ENCODE assay signal across 30 cellular contexts in the genomic region with DNA sequence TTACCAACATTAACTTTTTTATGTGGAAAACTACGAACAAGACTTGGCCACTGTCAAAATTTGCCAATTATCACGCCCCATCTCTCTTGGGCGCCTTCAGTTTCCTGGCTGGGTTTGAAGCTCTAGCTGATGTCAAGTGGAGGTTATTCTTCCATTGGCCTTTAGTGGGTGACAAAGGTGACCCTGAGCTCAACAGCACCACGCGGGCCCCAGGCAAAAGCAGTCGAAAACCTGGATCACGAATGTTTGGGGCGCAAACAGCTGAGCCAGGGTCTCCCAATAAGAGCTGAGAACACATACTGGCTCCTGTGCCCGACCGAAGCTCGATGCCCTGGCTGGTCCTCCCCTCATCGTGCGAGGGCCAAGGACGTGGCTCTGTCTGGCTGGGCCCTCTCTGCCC. TPM values are rescaled to one million over a fixed set of nuclear protein-coding genes. Genes with fewer than 3 reads are reported as not detected.
DNase-seq lines count a peak whose midpoint lies in the region; ATAC-seq, FAIRE-seq and TF ChIP-seq lines count a peak whose summit lies in the region.
"Had no signal": no experiment of that assay in that cellular context is flagged by ENCODE, and none has a peak within 500 bp of the region (broad histone marks: within the 10 kb centered on the region; RNA-seq: fewer than 3 reads in every experiment).

No MANE protein-coding gene starts in this region.

- RAD21 ChIA-PET in GM12878 (lab: Charles Lee; ENCODE audit: unreplicated experiment) = interaction anchor here (1.0 to 2.8 kb wide), 2 partner anchors 25 to 219 kb away, joined by 4 to 19 read pairs; no protein-coding TSS in a partner anchor

- no peak overlapping the region for H3K4me3 Mint-ChIP-seq in CD4-positive, alpha-beta T cell
- H3K4me3 Mint-ChIP-seq: activated CD4-positive, alpha-beta T cell treated with anti-CD3 and anti-CD28 coated beads for 36 hours; activated T-cell treated with anti-CD3 and anti-CD28 coated beads, Interleukin-2, amount 50 U/mL, for 4 hours; HFFc6 had no signal

- BruUV-seq in GM12878 (replicated peaks; lab: Mats Ljungman, UMichigan) (no TSS peak), A673 (replicated peaks; lab: Mats Ljungman, UMichigan) (no TSS peak)

- POLR2A ChIA-PET in CD4-positive, alpha-beta T cell (lab: Charles Lee) = interaction anchor here (1.4 to 3.0 kb wide), 2 partner anchors 25 to 53 kb away, joined by 3 to 21 read pairs; a partner anchor contains a TSS
- POLR2A ChIA-PET in GM12878 (lab: Charles Lee) = interaction anchor here (0.8 to 5.3 kb wide), 6 partner anchors 12 to 61 kb away, joined by 3 to 37 read pairs (median 6); no protein-coding TSS in a partner anchor
- POLR2A ChIA-PET in A673 (lab: Charles Lee; ENCODE audit: low non-redundant PET) = no interaction called here

- no peak for TF ChIP-seq RAD21 in GM12878 (IDR thresholded peaks at IDR 0.05; ENCODE audit: insufficient read depth, low read depth, low read length)

- no peaks in the 10 kb centered on the region for H3K9me3 Mint-ChIP-seq in CD4-positive, alpha-beta T cell
- H3K9me3 Mint-ChIP-seq: activated T-cell treated with anti-CD3 and anti-CD28 coated beads, Interleukin-2, amount 50 U/mL, for 4 hours; HFFc6 had no signal

- TF ChIP-seq EP300 in GM12878 (IDR thresholded peaks at IDR 0.05; ENCODE audit: borderline replicate concordance in 1 of 2, control insufficient read depth in 1 of 2, low read depth in 2 of 2, low read length in 2 of 2) = no peak

- no peak for TF ChIP-seq CTCF in CD4-positive, alpha-beta T cell (IDR thresholded peaks at IDR 0.05)
- TF ChIP-seq CTCF in KMS-11 (conservative IDR thresholded peaks at IDR 0.05; ENCODE audit: low read depth, low read length) (peak; percentile 15; the same call in 1 of the 2 replicates), GM12878 (IDR thresholded peaks at IDR 0.05 in 2 of 3, conservative IDR thresholded peaks at IDR 0.05 in 1 of 3; ENCODE audit: control insufficient read depth in 2 of 3, extremely low read depth in 1 of 3, insufficient read depth in 1 of 3, low read depth in 3 of 3, low read length in 3 of 3) (no peak), A673 (conservative IDR thresholded peaks at IDR 0.05; ENCODE audit: low read depth, low read length) (no peak)

- peak overlapping the region; percentile 33 for H3K27ac Mint-ChIP-seq in CD4-positive, alpha-beta T cell
- H3K27ac Mint-ChIP-seq: activated CD4-positive, alpha-beta T cell treated with anti-CD3 and anti-CD28 coated beads for 36 hours; HFFc6 had no signal

- in situ Hi-C loops in GM12878 (cut with MboI) = loop anchor here (5.0 kb wide), 1 partner anchor 33 kb away; no protein-coding TSS in a partner anchor

- H2AFZ ChIP-seq in KMS-11 (ENCODE audit: low read depth) (no peak overlapping the region), GM12878 (ENCODE audit: control insufficient read depth, low read depth, low read length) (no peak overlapping the region)

- H3K4me3 ChIP-seq in KMS-11 (IDR thresholded peaks at IDR 0.05; ENCODE audit: insufficient read depth, low read depth, low read length) (no peak overlapping the region), GM12878 (no peak overlapping the region), A673 (ENCODE audit: low read depth, low read length, poor library complexity, severe bottlenecking) (no peak overlapping the region)
- H3K4me3 ChIP-seq: dorsolateral prefrontal cortex, lower lobe of right lung, SJSA1, thoracic aorta had no signal

- no peaks in the 10 kb centered on the region for H3K9me3 ChIP-seq in CD4-positive, alpha-beta T cell (ENCODE audit: control insufficient read depth, low read length)
- H3K9me3 ChIP-seq in GM12878 (replicated peaks; ENCODE audit: control insufficient read depth, insufficient read depth, low read length) (no peaks in the 10 kb centered on the region), A673 (ENCODE audit: low read depth, low read length, poor library complexity, severe bottlenecking) (no peaks in the 10 kb centered on the region)
- H3K9me3 ChIP-seq: lower lobe of right lung, SJSA1, thoracic aorta had no signal

- WGBS in GM12878 (ENCODE audit: insufficient coverage, insufficient replicate concordance, low lambda C conversion rate, missing lambda C conversion rate) = 73% methylated on average over 14 of the region's 14 CpGs

- H3K27me3 ChIP-seq in CD4-positive, alpha-beta T cell (ENCODE audit: control insufficient read depth, insufficient read depth, low read length) = peaks cover 53% of the 10 kb centered on the region
- H3K27me3 ChIP-seq in KMS-11 (ENCODE audit: insufficient read depth, low read depth) (peaks cover 95% of the 10 kb centered on the region), GM12878 (replicated peaks in 1 of 2; ENCODE audit: control insufficient read depth in 2 of 2, insufficient read depth in 2 of 2, low read length in 1 of 2) (peaks cover 0 to 15% of the 10 kb centered on the region in 2 experiments; a peak in 2 of 4 replicates), A673 (replicated peaks; ENCODE audit: insufficient read depth, low read depth, low read length, poor library complexity) (peaks cover 46% of the 10 kb centered on the region)

- CTCF ChIA-PET in CD4-positive, alpha-beta T cell (lab: Charles Lee) = interaction anchor here (3.9 kb wide), 1 partner anchor 30 kb away, joined by 23 read pairs; no protein-coding TSS in a partner anchor
- CTCF ChIA-PET in GM12878 (lab: Yijun Ruan, JAX) = interaction anchor here (0.6 to 1.9 kb wide), 5 partner anchors 22 to 132 kb away, joined by 3 to 7 read pairs (median 3); no protein-coding TSS in a partner anchor
- CTCF ChIA-PET in A673 (lab: Charles Lee) = no interaction called here

- H3K4me1 ChIP-seq in KMS-11 (ENCODE audit: low read depth, poor library complexity, severe bottlenecking) (peaks cover 13% of the 10 kb centered on the region), GM12878 (ENCODE audit: control insufficient read depth, insufficient read depth, low read length) (peaks cover 30% of the 10 kb centered on the region), A673 (ENCODE audit: insufficient read depth, low read length, poor library complexity, severe bottlenecking) (peaks cover 16% of the 10 kb centered on the region)
- H3K4me1 ChIP-seq: lower lobe of right lung, SJSA1 had no signal

- intact Hi-C loops in CD4-positive, alpha-beta T cell (cut with DNase I, micrococcal nuclease) = no loop called here
- intact Hi-C loops in GM12878 (cut with micrococcal nuclease; ENCODE audit: unreplicated experiment) (no loop called here), A673 (cut with micrococcal nuclease; ENCODE audit: unreplicated experiment) (no loop called here)

- ATAC-seq in CD4-positive, alpha-beta T cell (ENCODE audit: poor library complexity) = no peak
- no peak for ATAC-seq in GM12878
- ATAC-seq: activated CD4-positive, alpha-beta T cell treated with anti-CD3 and anti-CD28 coated beads for 36 hours; activated T-cell treated with anti-CD3 and anti-CD28 coated beads, Interleukin-2, amount 50 U/mL, for 4 hours; sciatic nerve had no signal

- H3K9ac ChIP-seq in KMS-11 (no peak overlapping the region), GM12878 (ENCODE audit: control insufficient read depth, insufficient read depth, low read length) (no peak overlapping the region)

- no peaks in the 10 kb centered on the region for H4K20me1 ChIP-seq in KMS-11 (ENCODE audit: insufficient read depth)
- H4K20me1 ChIP-seq in GM12878 (ENCODE audit: control insufficient read depth, insufficient read depth) = peaks cover 6% of the 10 kb centered on the region; the same call in 1 of the 2 replicates

- H3K27ac ChIP-seq in CD4-positive, alpha-beta T cell (ENCODE audit: low read depth, low read length) = no peak overlapping the region
- H3K27ac ChIP-seq in KMS-11 (no peak overlapping the region), GM12878 (ENCODE audit: control insufficient read depth, insufficient read depth) (no peak overlapping the region), A673 (ENCODE audit: low read depth, low read length, poor library complexity, severe bottlenecking) (no peak overlapping the region)
- H3K27ac ChIP-seq: dorsolateral prefrontal cortex, lower lobe of right lung, SJSA1, thoracic aorta had no signal

- peaks cover 69% of the 10 kb centered on the region for H3K27me3 Mint-ChIP-seq in CD4-positive, alpha-beta T cell

- TF ChIP-seq POLR2A in GM12878 (IDR thresholded peaks at IDR 0.05; ENCODE audit: low read depth, low read length) (no peak), GM12891 (IDR thresholded peaks at IDR 0.05; ENCODE audit: low read depth, low read length) (no peak)

- H3K36me3 ChIP-seq in KMS-11 (ENCODE audit: insufficient read depth) (no peaks in the 10 kb centered on the region), GM12878 (ENCODE audit: control insufficient read depth in 2 of 2, insufficient read depth in 2 of 2, low read length in 1 of 2) (no peaks in the 10 kb centered on the region), A673 (ENCODE audit: insufficient read depth, low read length, poor library complexity, severe bottlenecking) (no peaks in the 10 kb centered on the region)
- H3K36me3 ChIP-seq: lower lobe of right lung, SJSA1, thoracic aorta had no signal

- H3K36me3 Mint-ChIP-seq in CD4-positive, alpha-beta T cell (ENCODE audit: low read depth) = no peaks in the 10 kb centered on the region

- FAIRE-seq in GM12878 (lab: Jason Lieb, UNC) = no peak
- no peak for FAIRE-seq in GM12891 (lab: Jason Lieb, UNC)
- FAIRE-seq: endothelial cell of umbilical vein had no signal

- DNase-seq in CD4-positive, alpha-beta T cell = no peak
- DNase-seq in GM12878 (ENCODE audit: low read depth, low spot score) (no peak), NCI-H226 (no peak), A673 (ENCODE audit: low spot score) (no peak), GM12891 (ENCODE audit: insufficient read length, low spot score) (no peak)
- DNase-seq: activated CD4-positive, alpha-beta T cell treated with anti-CD3 and anti-CD28 coated beads for 36 hours; activated CD8-positive, alpha-beta memory T cell treated with anti-CD3 and anti-CD28 coated beads for 24 hours; activated T-cell treated with anti-CD3 and anti-CD28 coated beads, Interleukin-2, amount 50 U/mL, for 4 hours; cerebellar nuclear complex; HFFc6; KBM-7; lower lobe of right lung; NCI-H1048; NCI-H1694 treated with DMSO at 0.1 percent for 48 hours; NCI-H2171 treated with DMSO at 0.1 percent for 48 hours; posterior cingulate gyrus; stimulated activated CD4-positive, alpha-beta T cell treated with anti-CD3 and anti-CD28 coated beads, Interleukin-4, amount 100 ng/mL, for 4 hours; stimulated activated naive CD4-positive, alpha-beta T cell had no signal

- H3K79me2 ChIP-seq in KMS-11 (ENCODE audit: insufficient read depth, low read depth) (no peaks in the 10 kb centered on the region), GM12878 (ENCODE audit: control insufficient read depth, insufficient read depth, low read length) (no peaks in the 10 kb centered on the region)

- SMC1A ChIA-PET in GM12878 (lab: Charles Lee; ENCODE audit: uncharacterized antibody, unreplicated experiment) = interaction anchor here (2.0 kb wide), 1 partner anchor 26 kb away, joined by 6 read pairs; no protein-coding TSS in a partner anchor

- no peak overlapping the region for H3K4me2 ChIP-seq in KMS-11
- H3K4me2 ChIP-seq in GM12878 (ENCODE audit: control insufficient read depth, insufficient read depth) = no peak overlapping the region

- peaks cover 44% of the 10 kb centered on the region for H3K4me1 Mint-ChIP-seq in CD4-positive, alpha-beta T cell (ENCODE audit: low read depth)

RNA-seq across cellular contexts. Expression of a gene that starts 26.8 kb away (rescaled TPM):
- 1 to 10 TPM; 3.5 to 5.5 TPM for total RNA-seq in CD4-positive, alpha-beta T cell
- total RNA-seq in GM12878 (2013; cell fraction: nucleolus; rRNA removed) = 130 and 134 TPM in 2 replicates
- total RNA-seq in GM12878 (2014; rRNA removed) = 27.8 and 35.8 TPM in 2 replicates
- 15.7 and 17.5 TPM in 2 replicates for total RNA-seq in GM12878 (2014; rRNA removed; fragmentation: Illumina TruSeq; extraction: Trizol)
- 60.2 and 74.1 TPM in 2 replicates for total RNA-seq in GM12878 (2021)
- 18.7 TPM for polyA plus RNA-seq in GM12878 (2011; ENCODE audit: low read depth)
- polyA plus RNA-seq in GM12878 (2011; rRNA removed) = 13.0 and 22.9 TPM in 2 replicates
- 33.9 and 65.4 TPM in 2 replicates for polyA plus RNA-seq in GM12878 (2011; cell fraction: cytosol; rRNA removed)
- polyA plus RNA-seq in GM12878 (2011; cell fraction: nucleus; rRNA removed) = 742 and 791 TPM in 2 replicates
- 52.1 and 66.9 TPM in 2 replicates for polyA plus RNA-seq in GM12878 (2012)
- 5.8 and 19.2 TPM in 2 replicates for polyA plus RNA-seq in GM12878 (2014; fragmentation: Illumina TruSeq; extraction: Trizol)
- 1 to 10 TPM in 1 of 2 experiments, under 1 TPM in 1; 0.72 to 3.9 TPM for polyA plus RNA-seq in GM12878 (2014; fragmentation: Nextera tagmentation; extraction: Ambion mirVana)
- polyA plus RNA-seq in GM12878 (2014; rRNA removed) = 67.1 and 83.6 TPM in 2 replicates
- polyA plus RNA-seq in GM12878 (2016; fragmentation: Nextera tagmentation; extraction: Ambion mirVana) = 10 to 100 TPM; 57.9 to 67.0 TPM
- 6.9 and 18.1 TPM in 2 replicates for polyA minus RNA-seq in GM12878 (2011; rRNA and poly(A)+ RNA removed)
- 9.0 and 11.0 TPM in 2 replicates for polyA minus RNA-seq in GM12878 (2011; cell fraction: cytosol; rRNA and poly(A)+ RNA removed)
- 49.8 and 62.0 TPM in 2 replicates for polyA minus RNA-seq in GM12878 (2011; cell fraction: nucleus; rRNA and poly(A)+ RNA removed)
- 0.17 TPM in 1 of 2 replicates, not detected in the other for total RNA-seq in A673 (2021)
- polyA plus RNA-seq in GM12891 (2012; ENCODE audit: low read depth, missing spikeins) = 33.7 TPM
- total RNA-seq: SJSA1 had no signal
- polyA plus RNA-seq: neural cell had no signal

RNA-seq across cellular contexts. Expression of a gene that starts 27.5 kb away (rescaled TPM):
- not detected for total RNA-seq in CD4-positive, alpha-beta T cell
- total RNA-seq in GM12878 (2013; cell fraction: nucleolus; rRNA removed) = 0.69 TPM in 1 of 2 replicates, not detected in the other
- total RNA-seq in GM12878 (2014; rRNA removed) (not detected in 2 replicates), GM12878 (2014; rRNA removed; fragmentation: Illumina TruSeq; extraction: Trizol) (not detected in 2 replicates), GM12878 (2021) (0.33 TPM in 1 of 2 replicates, not detected in the other), A673 (2021) (not detected in 2 replicates)
- polyA plus RNA-seq in GM12878 (2011; ENCODE audit: low read depth) = not detected
- polyA plus RNA-seq in GM12878 (2011; rRNA removed) (not detected in 2 replicates), GM12878 (2014; fragmentation: Illumina TruSeq; extraction: Trizol) (not detected in 2 replicates), GM12878 (2014; fragmentation: Nextera tagmentation; extraction: Ambion mirVana) (not detected), GM12878 (2014; rRNA removed) (0.28 TPM in 1 of 2 replicates, not detected in the other), GM12878 (2016; fragmentation: Nextera tagmentation; extraction: Ambion mirVana) (not detected)
- polyA plus RNA-seq in GM12878 (2011; cell fraction: cytosol; rRNA removed) = 0.07 TPM in 1 of 2 replicates, not detected in the other
- 0.28 and 0.40 TPM in 2 replicates for polyA plus RNA-seq in GM12878 (2011; cell fraction: nucleus; rRNA removed)
- polyA plus RNA-seq in GM12878 (2012) = 0.11 TPM in 1 of 2 replicates, not detected in the other
- not detected in 2 replicates for polyA minus RNA-seq in GM12878 (2011; rRNA and poly(A)+ RNA removed)
- not detected in 2 replicates for polyA minus RNA-seq in GM12878 (2011; cell fraction: cytosol; rRNA and poly(A)+ RNA removed)
- polyA minus RNA-seq in GM12878 (2011; cell fraction: nucleus; rRNA and poly(A)+ RNA removed) = not detected in 2 replicates
- not detected for polyA plus RNA-seq in GM12891 (2012; ENCODE audit: low read depth, missing spikeins)
- total RNA-seq: activated CD4-positive, alpha-beta T cell treated with anti-CD3 and anti-CD28 coated beads for 36 hours; activated T-cell treated with anti-CD3 and anti-CD28 coated beads, Interleukin-2, amount 50 U/mL, for 4 hours; dorsolateral prefrontal cortex; endothelial cell of umbilical vein; HFFc6; kidney epithelial cell; lower lobe of right lung; mononuclear cell; RPMI7951; sciatic nerve; SJSA1; T-helper 1 cell treated with Interleukin-12 subunit alpha and Interleukin-12 subunit beta and Interleukin-4 antibody, amounts not matched to agents 30 ng/mL and 1 ng/mL, for 36 hours; thoracic aorta had no signal
- polyA plus RNA-seq: BJ, endothelial cell of umbilical vein, neural cell had no signal

RNA-seq across cellular contexts. Expression of a gene that starts 41.4 kb away (rescaled TPM):
- total RNA-seq in CD4-positive, alpha-beta T cell = 10 to 100 TPM; 39.6 to 46.1 TPM
- 16.8 and 17.6 TPM in 2 replicates for total RNA-seq in GM12878 (2013; cell fraction: nucleolus; rRNA removed)
- total RNA-seq in GM12878 (2014; rRNA removed) (21.7 and 25.2 TPM in 2 replicates), GM12878 (2014; rRNA removed; fragmentation: Illumina TruSeq; extraction: Trizol) (21.7 and 22.7 TPM in 2 replicates), GM12878 (2021) (33.1 and 33.8 TPM in 2 replicates), A673 (2021) (40.2 and 42.0 TPM in 2 replicates)
- polyA plus RNA-seq in GM12878 (2011; ENCODE audit: low read depth) = 19.1 TPM
- polyA plus RNA-seq in GM12878 (2011; rRNA removed) (28.2 and 30.6 TPM in 2 replicates), GM12878 (2014; fragmentation: Illumina TruSeq; extraction: Trizol) (17.6 and 22.8 TPM in 2 replicates), GM12878 (2014; fragmentation: Nextera tagmentation; extraction: Ambion mirVana) (10 to 100 TPM; 12.0 to 13.2 TPM), GM12878 (2014; rRNA removed) (27.9 and 29.8 TPM in 2 replicates), GM12878 (2016; fragmentation: Nextera tagmentation; extraction: Ambion mirVana) (10 to 100 TPM; 16.5 to 20.1 TPM)
- polyA plus RNA-seq in GM12878 (2011; cell fraction: cytosol; rRNA removed) = 29.1 and 34.1 TPM in 2 replicates
- polyA plus RNA-seq in GM12878 (2011; cell fraction: nucleus; rRNA removed) = 19.5 and 22.0 TPM in 2 replicates
- polyA plus RNA-seq in GM12878 (2012) = 21.7 and 23.3 TPM in 2 replicates
- polyA minus RNA-seq in GM12878 (2011; rRNA and poly(A)+ RNA removed) = 26.9 and 30.9 TPM in 2 replicates
- polyA minus RNA-seq in GM12878 (2011; cell fraction: cytosol; rRNA and poly(A)+ RNA removed) = 11.3 and 11.9 TPM in 2 replicates
- polyA minus RNA-seq in GM12878 (2011; cell fraction: nucleus; rRNA and poly(A)+ RNA removed) = 7.1 and 9.1 TPM in 2 replicates
- polyA plus RNA-seq in GM12891 (2012; ENCODE audit: low read depth, missing spikeins) = 23.0 TPM

RNA-seq across cellular contexts. Expression of a gene that starts 53.0 kb away (rescaled TPM):
- total RNA-seq in CD4-positive, alpha-beta T cell = 10 to 100 TPM; 51.9 to 54.3 TPM
- 158 and 180 TPM in 2 replicates for total RNA-seq in GM12878 (2013; cell fraction: nucleolus; rRNA removed)
- total RNA-seq in GM12878 (2014; rRNA removed) (40.9 and 41.5 TPM in 2 replicates), GM12878 (2014; rRNA removed; fragmentation: Illumina TruSeq; extraction: Trizol) (33.8 and 36.0 TPM in 2 replicates), GM12878 (2021) (52.1 and 56.4 TPM in 2 replicates), A673 (2021) (61.7 and 64.4 TPM in 2 replicates)
- 21.4 TPM for polyA plus RNA-seq in GM12878 (2011; ENCODE audit: low read depth)
- polyA plus RNA-seq in GM12878 (2011; rRNA removed) (40.4 and 47.4 TPM in 2 replicates), GM12878 (2014; fragmentation: Illumina TruSeq; extraction: Trizol) (39.4 and 44.2 TPM in 2 replicates), GM12878 (2014; fragmentation: Nextera tagmentation; extraction: Ambion mirVana) (1 to 10 TPM; 5.5 to 7.8 TPM), GM12878 (2014; rRNA removed) (40.6 and 40.8 TPM in 2 replicates), GM12878 (2016; fragmentation: Nextera tagmentation; extraction: Ambion mirVana) (10 to 100 TPM; 24.7 to 28.5 TPM)
- 43.3 and 47.3 TPM in 2 replicates for polyA plus RNA-seq in GM12878 (2011; cell fraction: cytosol; rRNA removed)
- polyA plus RNA-seq in GM12878 (2011; cell fraction: nucleus; rRNA removed) = 185 and 192 TPM in 2 replicates
- 32.5 and 32.6 TPM in 2 replicates for polyA plus RNA-seq in GM12878 (2012)
- polyA minus RNA-seq in GM12878 (2011; rRNA and poly(A)+ RNA removed) = 38.1 and 42.9 TPM in 2 replicates
- polyA minus RNA-seq in GM12878 (2011; cell fraction: cytosol; rRNA and poly(A)+ RNA removed) = 12.7 and 13.5 TPM in 2 replicates
- 38.0 and 59.5 TPM in 2 replicates for polyA minus RNA-seq in GM12878 (2011; cell fraction: nucleus; rRNA and poly(A)+ RNA removed)
- 29.5 TPM for polyA plus RNA-seq in GM12891 (2012; ENCODE audit: low read depth, missing spikeins)
